8 cellular contexts compared by ENCODE assay signal in the genomic region with DNA sequence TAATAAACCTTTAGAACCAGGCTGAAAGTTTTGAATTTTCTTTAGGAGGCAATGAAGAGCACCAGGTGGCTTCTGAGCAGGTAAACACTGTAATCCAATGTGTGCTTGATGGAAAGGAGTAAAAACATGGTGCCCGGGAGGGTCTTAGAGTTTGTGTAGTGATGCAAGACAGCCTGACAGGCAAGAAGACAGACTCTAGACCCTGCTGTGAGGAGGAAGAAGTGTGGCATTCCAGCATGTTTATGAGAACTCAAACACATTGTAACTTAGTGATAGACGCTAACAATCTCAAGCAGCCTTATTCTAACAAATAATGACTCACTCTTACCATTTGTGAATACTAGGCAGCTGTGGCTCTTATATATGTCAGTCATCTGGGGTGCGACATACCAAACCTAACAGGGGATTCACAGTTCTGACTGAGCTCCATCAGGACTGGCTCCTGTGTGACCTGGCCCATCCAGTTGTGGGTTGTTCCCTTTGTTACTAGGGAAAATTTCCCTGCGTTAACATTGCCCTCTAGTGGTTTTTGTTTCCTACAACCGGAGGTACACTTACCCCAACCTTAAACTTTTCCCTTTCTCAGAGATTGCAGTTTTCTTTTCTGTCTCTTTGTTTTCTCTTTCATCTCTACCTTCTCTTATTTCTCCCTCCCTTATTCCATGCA. TPM values are rescaled to one million over a fixed set of nuclear protein-coding genes. Genes with fewer than 3 reads are reported as not detected.
DNase-seq lines count a peak whose midpoint lies in the region; ATAC-seq lines count a peak whose summit lies in the region.

No MANE protein-coding gene starts in this region.

- DNase-seq in NCI-H748 (lab: John Stamatoyannopoulos, UW; ENCODE audit: unreplicated experiment) (peak; percentile 44), NCI-H748 treated with DMSO at 0.1 percent for 48 hours (lab: John Stamatoyannopoulos, UW) (no peak), NCI-H2107 treated with DMSO at 0.1 percent for 48 hours (lab: John Stamatoyannopoulos, UW; ENCODE audit: unreplicated experiment) (peak; percentile 62), mucosa of gallbladder (ENCODE audit: low spot score) (peak; percentile 34)
- DNase-seq in activated CD4-positive, alpha-beta T cell treated with anti-CD3 and anti-CD28 coated beads, Interleukin-2, amount 50 U/mL, for 48 hours = peak; percentile 28 to 39
- peak; percentile 20 for DNase-seq in effector CD4-positive, alpha-beta T cell

- no peaks in the 10 kb centered on the region for H3K27me3 Mint-ChIP-seq in stimulated activated naive CD8-positive, alpha-beta T cell treated with anti-CD3 and anti-CD28 coated beads, Interleukin-15, Interleukin-2, amounts not matched to agents 100 ng/mL and 50 ng/mL, for 24 hours

- H3K36me3 Mint-ChIP-seq in stimulated activated naive CD8-positive, alpha-beta T cell treated with anti-CD3 and anti-CD28 coated beads, Interleukin-15, Interleukin-2, amounts not matched to agents 100 ng/mL and 50 ng/mL, for 24 hours (ENCODE audit: low read depth) = no peaks in the 10 kb centered on the region

- H3K9me3 Mint-ChIP-seq in stimulated activated naive CD8-positive, alpha-beta T cell treated with anti-CD3 and anti-CD28 coated beads, Interleukin-15, Interleukin-2, amounts not matched to agents 100 ng/mL and 50 ng/mL, for 24 hours = no peaks in the 10 kb centered on the region

- peak; percentile 46 for ATAC-seq in HG02763 (IDR thresholded peaks at IDR 0.05; ENCODE audit: unreplicated experiment)

- peaks cover 28% of the 10 kb centered on the region for H3K4me1 Mint-ChIP-seq in stimulated activated naive CD8-positive, alpha-beta T cell treated with anti-CD3 and anti-CD28 coated beads, Interleukin-15, Interleukin-2, amounts not matched to agents 100 ng/mL and 50 ng/mL, for 24 hours (ENCODE audit: low read depth)

- H3K27ac Mint-ChIP-seq in stimulated activated naive CD8-positive, alpha-beta T cell treated with anti-CD3 and anti-CD28 coated beads, Interleukin-15, Interleukin-2, amounts not matched to agents 100 ng/mL and 50 ng/mL, for 24 hours = peak overlapping the region; percentile 68

- H3K4me3 Mint-ChIP-seq in stimulated activated naive CD8-positive, alpha-beta T cell treated with anti-CD3 and anti-CD28 coated beads, Interleukin-15, Interleukin-2, amounts not matched to agents 100 ng/mL and 50 ng/mL, for 24 hours = no peak overlapping the region

RNA-seq across cellular contexts. Expression of a gene that starts 53.8 kb away (rescaled TPM):
- total RNA-seq in mucosa of gallbladder = 61.5 TPM
